ENCODE assay signal across 19 cellular contexts in the genomic region with DNA sequence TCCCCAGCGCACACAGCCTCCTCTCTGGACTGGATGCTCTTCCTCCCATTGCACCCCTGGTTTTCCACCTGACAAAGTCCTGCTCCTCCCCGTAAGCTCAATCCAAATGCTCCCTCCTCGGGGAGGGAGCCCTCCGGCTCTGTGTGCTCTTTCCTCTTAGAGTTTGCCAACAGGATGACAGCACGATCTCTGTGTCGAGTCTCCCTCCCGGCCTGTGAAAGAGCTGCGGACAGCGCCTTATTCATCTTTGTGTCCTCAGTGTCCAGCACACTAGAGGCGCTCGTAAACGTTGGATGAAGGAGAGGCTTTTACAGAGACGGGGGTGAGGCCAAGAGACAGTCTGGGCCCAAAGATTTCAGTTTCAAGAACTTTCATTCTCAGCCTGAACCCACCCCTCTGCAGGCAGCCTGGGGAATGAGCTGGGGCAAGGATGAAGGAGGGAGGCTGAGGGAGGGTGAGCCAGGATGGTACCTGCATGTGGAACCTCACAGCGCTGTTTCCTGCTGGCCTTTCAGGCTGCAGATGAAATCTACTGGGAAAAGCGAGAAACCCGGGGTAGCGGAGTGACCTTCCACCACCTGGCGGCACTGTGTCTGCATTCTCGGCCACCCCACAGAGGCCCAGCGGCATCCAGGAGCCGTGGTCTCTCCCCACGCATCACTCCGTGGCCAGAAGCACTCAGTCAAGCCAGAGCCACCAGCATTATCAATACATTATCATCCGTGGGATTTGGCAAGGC.
DNase-seq lines count a peak whose midpoint lies in the region; ATAC-seq and TF ChIP-seq lines count a peak whose summit lies in the region.
"Had no signal": no experiment of that assay in that cellular context is flagged by ENCODE, and none has a peak within 500 bp of the region (broad histone marks: within the 10 kb centered on the region; RNA-seq: fewer than 3 reads in every experiment).

No MANE protein-coding gene starts in this region.

- no peak overlapping the region for H3K27ac ChIP-seq in OCI-LY1 (ENCODE audit: low read depth, low read length, poor library complexity, severe bottlenecking)
- H3K27ac ChIP-seq: heart left ventricle, sigmoid colon, uterus had no signal

- H2AFZ ChIP-seq in OCI-LY1 (ENCODE audit: low read length), result no peak overlapping the region

- H3K9me3 ChIP-seq in OCI-LY1 (ENCODE audit: low read length), result no peaks in the 10 kb centered on the region
- H3K9me3 ChIP-seq: heart left ventricle, sigmoid colon, uterus had no signal

- no peak overlapping the region for H3K9ac ChIP-seq in OCI-LY1 (ENCODE audit: low read length)

- no peaks in the 10 kb centered on the region for H4K20me1 ChIP-seq in OCI-LY1 (ENCODE audit: insufficient read depth, low read length)

- H3K4me1 ChIP-seq in OCI-LY1 (ENCODE audit: insufficient read depth, low read length, severe bottlenecking), result no peaks in the 10 kb centered on the region
- H3K4me1 ChIP-seq: heart left ventricle, sigmoid colon, uterus had no signal

- peak; percentile 30 to 44 for DNase-seq in hippocampal formation (lab: John Stamatoyannopoulos, UW)
- peak; percentile 73 for DNase-seq in pons (ENCODE audit: low spot score)
- no peak for DNase-seq in SIG-M5 (lab: John Stamatoyannopoulos, UW)
- DNase-seq in activated CD4-positive, alpha-beta T cell treated with anti-CD3 and anti-CD28 coated beads for 48 hours, result no peak
- DNase-seq: AML-193, COR-L47, EL, heart left ventricle, NCI-H1105 treated with DMSO at 0.1 percent for 48 hours, NCI-H2171, NCI-H748 treated with DMSO at 0.1 percent for 48 hours, occipital lobe, sigmoid colon, uterus had no signal

- no peaks in the 10 kb centered on the region for H3F3A ChIP-seq in OCI-LY1 (ENCODE audit: insufficient read depth, low read length)

- no peaks in the 10 kb centered on the region for H3K79me2 ChIP-seq in OCI-LY1 (ENCODE audit: insufficient read depth, low read length)

- no peak for ATAC-seq in GM18511 (IDR thresholded peaks at IDR 0.05; ENCODE audit: unreplicated experiment)
- ATAC-seq: activated CD4-positive, CD25-positive, alpha-beta regulatory T cell treated with anti-CD3 and anti-CD28 coated beads, Interleukin-2, amount 50 U/mL, for 24 hours; heart left ventricle; Panc1 had no signal

- H3K9me2 ChIP-seq in OCI-LY1 (ENCODE audit: low read depth, low read length), result no peaks in the 10 kb centered on the region

- no peak overlapping the region for H3K4me2 ChIP-seq in OCI-LY1 (ENCODE audit: low read length)

- TF ChIP-seq CTCF in GM12872 (IDR thresholded peaks at IDR 0.05; ENCODE audit: insufficient read depth, low read depth, low read length) (0 out of 3 replicates have a peak, but pooled peaks have one; percentile 9), OCI-LY1 (IDR thresholded peaks at IDR 0.05; ENCODE audit: low read length) (peak; percentile 8; the same call in 1 of the 2 replicates)

- no peak overlapping the region for H3K4me3 ChIP-seq in OCI-LY1 (ENCODE audit: low read depth, low read length, poor library complexity, severe bottlenecking)
- H3K4me3 ChIP-seq: heart left ventricle, sigmoid colon, uterus had no signal

- H3K36me3 ChIP-seq in OCI-LY1 (ENCODE audit: insufficient read depth, low read length), result no peaks in the 10 kb centered on the region
- H3K36me3 ChIP-seq: heart left ventricle, sigmoid colon, uterus had no signal

- H3K27me3 ChIP-seq in OCI-LY1 (ENCODE audit: insufficient read depth, low read length), result no peaks in the 10 kb centered on the region
- H3K27me3 ChIP-seq: heart left ventricle, uterus had no signal

Comparison
In these comparisons a context has a peak if more than half of its experiments do, and no peak if none do; other contexts are left out.
1. DNase-seq: peak in hippocampal formation (2 of 2) and pons (single experiment); none in SIG-M5 (single experiment) and activated CD4-positive, alpha-beta T cell treated with anti-CD3 and anti-CD28 coated beads for 48 hours (single experiment).